Comparison of ENCODE assay signal across 9 cellular contexts in the genomic region with DNA sequence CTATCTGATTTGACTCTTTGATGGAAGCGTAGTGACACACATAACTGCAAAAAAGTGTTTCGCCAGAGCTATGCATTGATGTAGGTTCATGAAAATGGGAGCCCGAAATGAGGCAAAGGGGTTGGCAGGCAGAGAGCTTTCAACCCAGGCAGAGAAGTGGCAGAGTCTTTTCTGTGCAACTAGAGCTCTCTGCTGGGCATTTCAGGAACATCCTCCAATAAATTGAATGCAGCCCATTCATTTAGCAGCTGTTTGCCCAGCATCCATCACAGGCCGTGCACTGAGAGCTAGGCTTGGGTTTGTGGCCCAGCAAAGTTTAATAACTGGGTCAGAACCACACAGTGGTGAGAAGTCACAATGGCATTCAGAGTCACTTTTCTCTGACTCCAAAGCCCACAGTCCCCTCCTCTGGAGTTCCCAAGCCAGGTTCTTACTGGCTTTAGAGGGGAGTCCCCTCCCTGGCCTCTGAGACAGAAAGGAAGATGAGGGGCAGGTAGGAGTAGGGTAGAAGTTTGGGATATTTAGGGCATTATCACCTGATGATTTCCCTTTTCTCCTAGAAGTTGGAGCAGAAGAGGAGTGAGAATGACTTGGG. TPM values are rescaled to one million over a fixed set of nuclear protein-coding genes. Genes with fewer than 3 reads are reported as not detected.
A peak's percentile ranks its signal among the peaks of the same experiment; 100 is the strongest.
DNase-seq lines count a peak whose midpoint lies in the region; ATAC-seq, FAIRE-seq and TF ChIP-seq lines count a peak whose summit lies in the region.
"Had no signal": no experiment of that assay in that cellular context is flagged by ENCODE, and none has a peak within 500 bp of the region (broad histone marks: within the 10 kb centered on the region; RNA-seq: fewer than 3 reads in every experiment).

No MANE protein-coding gene starts in this region.

- BruUV-seq in Panc1 (replicated peaks; lab: Mats Ljungman, UMichigan) = no TSS peak

- H3K23ac ChIP-seq in H1 (ENCODE audit: insufficient read length) = no peak overlapping the region

- peak; percentile 77 for FAIRE-seq in H1 (lab: Jason Lieb, UNC)

- no peak overlapping the region for H3K9ac ChIP-seq in H1 (replicated peaks in 1 of 4; ENCODE audit: extremely low read depth in 1 of 4, low read depth in 3 of 4, low read length in 3 of 4)
- H3K9ac ChIP-seq: BLaER1 had no signal

- no peaks in the 10 kb centered on the region for H4K20me1 ChIP-seq in H1 (replicated peaks in 1 of 2; ENCODE audit: control insufficient read depth in 1 of 2, insufficient read depth in 2 of 2, low read length in 2 of 2)
- H4K20me1 ChIP-seq: BLaER1 had no signal

- intact Hi-C loops in Panc1 (cut with micrococcal nuclease; ENCODE audit: unreplicated experiment) = no loop called here

- no peak overlapping the region for H4K91ac ChIP-seq in H1 (replicated peaks; ENCODE audit: insufficient read length, low read length)

- no peak overlapping the region for H2AFZ ChIP-seq in H1 (ENCODE audit: low read length)

- no peak overlapping the region for H2BK15ac ChIP-seq in H1 (ENCODE audit: low read length)

- no peak overlapping the region for H3K18ac ChIP-seq in H1 (ENCODE audit: extremely low read depth, low read length)

- H3K27me3 Mint-ChIP-seq in natural killer cell treated with Interleukin-12 subunit alpha and Interleukin-12 subunit beta and Interleukin-15 and Interleukin-18, amount 100 ng/mL, for 72 hours = peaks cover 25 to 35% of the 10 kb centered on the region in 2 donors

- H3K79me1 ChIP-seq in H1 (ENCODE audit: low read depth, low read length) = no peaks in the 10 kb centered on the region

- H3K14ac ChIP-seq in H1 (ENCODE audit: insufficient read length) = no peak overlapping the region

- H2BK12ac ChIP-seq in H1 (ENCODE audit: low read depth, low read length) = no peak overlapping the region

- no peaks in the 10 kb centered on the region for H3K36me3 Mint-ChIP-seq in natural killer cell treated with Interleukin-12 subunit alpha and Interleukin-12 subunit beta and Interleukin-15 and Interleukin-18, amount 100 ng/mL, for 72 hours

- TF ChIP-seq RAD21 in H1 (IDR thresholded peaks at IDR 0.05 in 1 of 2, conservative IDR thresholded peaks at IDR 0.05 in 1 of 2; ENCODE audit: low read depth in 2 of 2, low read length in 2 of 2) = peak; percentile 73 to 79

- no peak overlapping the region for H2BK5ac ChIP-seq in H1 (ENCODE audit: low read depth, low read length)

- H3K4me2 ChIP-seq in H1 (ENCODE audit: insufficient read depth in 1 of 2, low read depth in 2 of 2, low read length in 2 of 2) = no peak overlapping the region
- H3K4me2 ChIP-seq: BLaER1 had no signal

- no peaks in the 10 kb centered on the region for H3K9me3 Mint-ChIP-seq in natural killer cell treated with Interleukin-12 subunit alpha and Interleukin-12 subunit beta and Interleukin-15 and Interleukin-18, amount 100 ng/mL, for 72 hours

- H3K27me3 ChIP-seq in Panc1 (ENCODE audit: control insufficient read depth, insufficient read depth, low read length) = no peaks in the 10 kb centered on the region; the same call in none of the 2 replicates
- H3K27me3 ChIP-seq in H1 (replicated peaks in 1 of 4; ENCODE audit: control insufficient read depth in 3 of 4, extremely low read depth in 1 of 4, insufficient read depth in 3 of 4, low read length in 3 of 4) = no peaks in the 10 kb centered on the region
- H3K27me3 ChIP-seq: BLaER1 had no signal

- H2BK120ac ChIP-seq in H1 (replicated peaks; ENCODE audit: low read depth, low read length) = no peak overlapping the region

- H3K27ac ChIP-seq in Panc1 (ENCODE audit: low read length) (no peak overlapping the region), H1 (ENCODE audit: low read depth, low read length) (no peak overlapping the region)
- H3K27ac ChIP-seq: BLaER1 had no signal

- H4K5ac ChIP-seq in H1 (ENCODE audit: insufficient read length, low read depth, low read length) = no peak overlapping the region

- H3K9me3 ChIP-seq in Panc1 (ENCODE audit: control insufficient read depth, insufficient read depth, low read depth, low read length) = no peaks in the 10 kb centered on the region
- peaks cover 0 to 2% of the 10 kb centered on the region in 2 experiments; a peak in 1 of 4 replicates for H3K9me3 ChIP-seq in H1 (ENCODE audit: insufficient read depth in 2 of 2, low read depth in 1 of 2, low read length in 1 of 2)
- H3K9me3 ChIP-seq: BLaER1 had no signal

- H3K4ac ChIP-seq in H1 (replicated peaks; ENCODE audit: insufficient read length, low read depth, low read length) = no peak overlapping the region

- POLR2A ChIA-PET in Panc1 (lab: Charles Lee) (interaction anchor here (0.8 kb wide), 1 partner anchor 935 kb away, joined by 8 read pairs; no protein-coding TSS in a partner anchor), H1 (lab: Charles Lee; ENCODE audit: partially characterized antibody) (interaction anchor here (0.5 to 1.3 kb wide), 2 partner anchors 16 to 69 kb away, joined by 3 read pairs; no protein-coding TSS in a partner anchor)

- CTCF ChIA-PET in Panc1 (lab: Charles Lee) = interaction anchor here (0.6 to 1.7 kb wide), 6 partner anchors 31 to 424 kb away, joined by 3 to 4 read pairs (median 3); partner anchors contain the start of gene TP53RK
- CTCF ChIA-PET in H1 (lab: Charles Lee; ENCODE audit: partially characterized antibody) = interaction anchor here (0.8 to 4.0 kb wide), 25 partner anchors 9 to 310 kb away, joined by 3 to 47 read pairs (median 4); no protein-coding TSS in a partner anchor

- TF ChIP-seq CTCF in Panc1 (IDR thresholded peaks at IDR 0.05) = peak; percentile 69
- peak in 2 of 3 experiments; percentile 52; a peak in 3 of 4 replicates for TF ChIP-seq CTCF in H1 (IDR thresholded peaks at IDR 0.05; ENCODE audit: control extremely low read depth in 1 of 3, insufficient read depth in 1 of 3, low read depth in 1 of 3, low read length in 3 of 3)

- H4K8ac ChIP-seq in H1 (ENCODE audit: extremely low read depth, insufficient read depth, low read length) = no peak overlapping the region

- in situ Hi-C loops in KBM-7 (cut with MboI; ENCODE audit: low pct_unique_long_range_greater_than_20kb, low sequenced_read_pairs) = loop anchor here (25.0 kb wide), 1 partner anchor 301 kb away; no protein-coding TSS in a partner anchor
- in situ Hi-C loops in Panc1 (cut with HindIII; ENCODE audit: low pct_unique_long_range_greater_than_20kb, low sequenced_read_pairs) = no loop called here

- ATAC-seq in Panc1 (peak; percentile 95), GM18519 (IDR thresholded peaks at IDR 0.05; ENCODE audit: low FRiP score, unreplicated experiment) (no peak)
- ATAC-seq in natural killer cell treated with Interleukin-12 subunit alpha and Interleukin-12 subunit beta and Interleukin-15 and Interleukin-18, amount 100 ng/mL, for 72 hours = no peak

- no peak overlapping the region for H3K56ac ChIP-seq in H1 (replicated peaks; ENCODE audit: insufficient read length, low read depth, low read length)

- H3K4me3 ChIP-seq in Panc1 (ENCODE audit: low read depth in 2 of 2, low read length in 2 of 2) = no peak overlapping the region
- H3K4me3 ChIP-seq in H1 (ENCODE audit: extremely low read depth in 1 of 4, insufficient read depth in 2 of 4, low read depth in 3 of 4, low read length in 4 of 4) = no peak overlapping the region
- H3K4me3 ChIP-seq: BLaER1 had no signal

- DNase-seq in NCI-H1417 (lab: John Stamatoyannopoulos, UW) (peak in 2 of 3 experiments; percentile 31 to 65), NCI-H1417 treated with DMSO at 0.1 percent for 48 hours (lab: John Stamatoyannopoulos, UW) (no peak), KBM-7 (peak; percentile 66), Panc1 (ENCODE audit: low read depth, low spot score) (peak; percentile 15), H1 (ENCODE audit: low read depth in 1 of 2, low spot score in 2 of 2) (peak in 1 of 2 experiments; percentile 3), occipital lobe (lab: John Stamatoyannopoulos, UW) (peak; percentile 40)
- DNase-seq in natural killer cell treated with Interleukin-12 subunit alpha and Interleukin-12 subunit beta and Interleukin-15 and Interleukin-18, amount 100 ng/mL, for 72 hours (ENCODE audit: low spot score) = no peak

- H3K23me2 ChIP-seq in H1 (ENCODE audit: low read depth, low read length) = no peaks in the 10 kb centered on the region

- no peaks in the 10 kb centered on the region for H3K79me2 ChIP-seq in H1 (ENCODE audit: control insufficient read depth in 1 of 2, insufficient read depth in 2 of 2, low read length in 2 of 2)

- H3K4me1 Mint-ChIP-seq in natural killer cell treated with Interleukin-12 subunit alpha and Interleukin-12 subunit beta and Interleukin-15 and Interleukin-18, amount 100 ng/mL, for 72 hours (ENCODE audit: low read depth in 2 of 2) = no peaks in the 10 kb centered on the region

- WGBS in H1 (ENCODE audit: extremely low coverage in 1 of 2, insufficient coverage in 1 of 2, insufficient read length in 1 of 2, insufficient replicate concordance in 2 of 2, low coverage in 1 of 2, low lambda C conversion rate in 2 of 2, missing lambda C conversion rate in 1 of 2), 2 experiments = 88% methylated on average over 4 of the region's 4 CpGs; no CpG with 5 or more reads in 1 of the 2 experiments

- H3K36me3 ChIP-seq in Panc1 (ENCODE audit: control insufficient read depth, insufficient read depth, low read length) (no peaks in the 10 kb centered on the region), H1 (ENCODE audit: control insufficient read depth in 2 of 4, insufficient read depth in 4 of 4, low read length in 3 of 4) (no peaks in the 10 kb centered on the region)
- H3K36me3 ChIP-seq: BLaER1 had no signal

- no peak for TF ChIP-seq POLR2A in H1 (IDR thresholded peaks at IDR 0.05; ENCODE audit: control extremely low read depth in 1 of 2, low read depth in 2 of 2, low read length in 2 of 2)

- H3K4me3 Mint-ChIP-seq in natural killer cell treated with Interleukin-12 subunit alpha and Interleukin-12 subunit beta and Interleukin-15 and Interleukin-18, amount 100 ng/mL, for 72 hours = no peak overlapping the region

- H3K4me1 ChIP-seq in Panc1 (ENCODE audit: control insufficient read depth, insufficient read depth, low read length) (no peaks in the 10 kb centered on the region), H1 (replicated peaks in 1 of 4; ENCODE audit: control insufficient read depth in 3 of 4, insufficient read depth in 4 of 4, low read length in 3 of 4) (no peaks in the 10 kb centered on the region)

- no peak overlapping the region for H2AK5ac ChIP-seq in H1 (ENCODE audit: low read depth, low read length)

- H3K27ac Mint-ChIP-seq in natural killer cell treated with Interleukin-12 subunit alpha and Interleukin-12 subunit beta and Interleukin-15 and Interleukin-18, amount 100 ng/mL, for 72 hours = no peak overlapping the region

- no peak overlapping the region for H2BK20ac ChIP-seq in H1 (ENCODE audit: low read length)

- TF ChIP-seq EP300 in H1 (IDR thresholded peaks at IDR 0.05; ENCODE audit: borderline replicate concordance in 1 of 2, low read depth in 2 of 2, low read length in 2 of 2) = no peak

RNA-seq across cellular contexts. Expression of gene ELMO2, which starts 31.8 kb away (rescaled TPM):
- total RNA-seq in Panc1 (2021; ENCODE audit: unreplicated experiment) = 40.4 TPM
- 29.1 TPM for polyA plus RNA-seq in Panc1 (2012; ENCODE audit: insufficient read length)
- 31.1 and 39.7 TPM in 2 replicates for total RNA-seq in H1 (2021; fragmentation: NEBNext Ultra II Directional; extraction: Animal tissue kit (Norgen Biotek cat#: 25700))
- 34.3 and 35.6 TPM in 2 replicates for polyA plus RNA-seq in H1 (2011; rRNA removed)
- 31.1 TPM for polyA plus RNA-seq in H1 (2011; cell fraction: cytosol; rRNA removed)
- 70.5 TPM for polyA plus RNA-seq in H1 (2011; cell fraction: nucleus; rRNA removed)
- polyA plus RNA-seq in H1 (2012, experiment 1 of 2) = 24.7 to 27.5 TPM (median 25.8 TPM) in 4 replicates
- polyA plus RNA-seq in H1 (2012, experiment 2 of 2) = 12.8 TPM
- 16.7 TPM for polyA plus RNA-seq in H1 (2013, experiment 1 of 2)
- polyA plus RNA-seq in H1 (2013, experiment 2 of 2) = 15.7 TPM
- polyA minus RNA-seq in H1 (2011; rRNA and poly(A)+ RNA removed) = 62.0 and 68.2 TPM in 2 replicates
- polyA minus RNA-seq in H1 (2011; cell fraction: cytosol; rRNA and poly(A)+ RNA removed) = 22.8 TPM
- 38.0 TPM for polyA minus RNA-seq in H1 (2011; cell fraction: nucleus; rRNA and poly(A)+ RNA removed)
- total RNA-seq in occipital lobe = 55.1 TPM
- total RNA-seq in natural killer cell treated with Interleukin-12 subunit alpha and Interleukin-12 subunit beta and Interleukin-15 and Interleukin-18, amount 100 ng/mL, for 72 hours = 100 to 1,000 TPM in 1 of 2 donors, 10 to 100 TPM in 1; 92.3 to 100 TPM

Comparison
In these comparisons a context has a peak if more than half of its experiments do, and no peak if none do; other contexts are left out.
1. DNase-seq: peak in NCI-H1417 (2 of 3), KBM-7 (single experiment), Panc1 (single experiment) and occipital lobe (single experiment); none in NCI-H1417 treated with DMSO at 0.1 percent for 48 hours (single experiment) and natural killer cell treated with Interleukin-12 subunit alpha and Interleukin-12 subunit beta and Interleukin-15 and Interleukin-18, amount 100 ng/mL, for 72 hours (single experiment).